21 cellular contexts compared by ENCODE assay signal in the genomic region with DNA sequence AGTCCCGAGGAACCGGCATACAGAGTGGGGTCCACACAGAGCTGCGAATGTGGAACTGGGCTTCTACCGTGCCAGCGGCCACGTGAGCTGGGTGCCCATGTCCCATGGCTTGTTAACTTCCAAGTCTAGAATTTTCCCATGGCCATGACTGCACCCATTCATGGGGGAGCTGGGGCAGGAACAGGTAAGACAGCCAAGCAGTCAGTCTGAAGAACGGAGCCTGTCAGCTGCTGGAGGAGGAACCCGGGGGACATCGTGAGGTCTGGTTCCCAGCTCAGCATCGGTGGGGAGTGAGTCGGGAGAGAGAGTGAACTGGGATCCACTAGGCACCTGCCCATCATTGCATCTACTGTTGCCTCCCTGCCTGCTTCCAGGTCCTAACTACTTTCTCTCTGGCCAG.
DNase-seq lines count a peak whose midpoint lies in the region; ATAC-seq and TF ChIP-seq lines count a peak whose summit lies in the region.
"Had no signal": no experiment of that assay in that cellular context is flagged by ENCODE, and none has a peak within 500 bp of the region (broad histone marks: within the 10 kb centered on the region; RNA-seq: fewer than 3 reads in every experiment).

No MANE protein-coding gene starts in this region.

- peak overlapping the region; percentile 3 for H2BK5ac ChIP-seq in IMR-90 (ENCODE audit: low read depth, low read length, poor library complexity, severe bottlenecking)

- DNase-seq in activated effector memory CD4-positive, alpha-beta T cell treated with anti-CD3 and anti-CD28 coated beads, Interleukin-2, amount 50 U/mL, for 16 hours: peak; percentile 58
- no peak for DNase-seq in activated effector memory CD4-positive, alpha-beta T cell treated with Interleukin-2 at 50 U/mL for 16 hours
- no peak for DNase-seq in IMR-90
- no peak for DNase-seq in PC-9
- DNase-seq in stimulated activated effector memory CD8-positive, alpha-beta T cell treated with anti-CD3 and anti-CD28 coated beads, Interleukin-12 subunit alpha, Interleukin-12 subunit beta, amount 100 ng/mL, for 72 hours (ENCODE audit: low spot score in 2 of 2): no peak
- DNase-seq in HuH-7 (ENCODE audit: low spot score): no peak
- DNase-seq in immature natural killer cell: no peak
- DNase-seq: BE2C; Caco-2; CD4-positive, alpha-beta memory T cell; DMS 273 treated with DMSO at 0.1 percent for 48 hours; KG1; NCI-H1105 treated with DMSO at 0.1 percent for 48 hours; NCI-H2029 treated with DMSO at 0.1 percent for 48 hours; NCI-H2171; NCI-H345; NCI-H524; OCI-M1; Right ventricle myocardium superior had no signal

- peaks cover 51% of the 10 kb centered on the region for H3K9me1 ChIP-seq in IMR-90 (ENCODE audit: insufficient read depth, low read length)

- H3K18ac ChIP-seq in IMR-90 (ENCODE audit: low read depth, low read length): no peak overlapping the region

- peaks cover 18% of the 10 kb centered on the region; the same call in 1 of the 2 replicates for H3F3A ChIP-seq in PC-9 (ENCODE audit: insufficient read depth, low read depth)

- H3K4me3 Mint-ChIP-seq in stimulated activated effector memory CD8-positive, alpha-beta T cell treated with anti-CD3 and anti-CD28 coated beads, Interleukin-12 subunit alpha, Interleukin-12 subunit beta, amount 100 ng/mL, for 72 hours: peak overlapping the region; percentile 55
- peak overlapping the region in 1 of 5 donors; percentile 51 for H3K4me3 Mint-ChIP-seq in immature natural killer cell

- peak overlapping the region; percentile 15; the same call in 1 of the 2 replicates for H3K14ac ChIP-seq in IMR-90 (replicated peaks; ENCODE audit: low read depth, low read length)

- H4K5ac ChIP-seq in IMR-90 (ENCODE audit: low read depth, low read length): no peak overlapping the region

- peaks cover 27% of the 10 kb centered on the region for H3K4me1 ChIP-seq in IMR-90 (ENCODE audit: control insufficient read depth, insufficient read depth, low read length)
- peaks cover 55% of the 10 kb centered on the region for H3K4me1 ChIP-seq in PC-9 (replicated peaks; ENCODE audit: insufficient read depth)
- H3K4me1 ChIP-seq: BE2C, Caco-2 had no signal

- peaks cover 73% of the 10 kb centered on the region for H3K4me1 Mint-ChIP-seq in stimulated activated effector memory CD8-positive, alpha-beta T cell treated with anti-CD3 and anti-CD28 coated beads, Interleukin-12 subunit alpha, Interleukin-12 subunit beta, amount 100 ng/mL, for 72 hours
- peaks cover 76 to 81% of the 10 kb centered on the region in 2 donors for H3K4me1 Mint-ChIP-seq in immature natural killer cell

- no peak for ATAC-seq in IMR-90 (ENCODE audit: low read depth)
- no peak for ATAC-seq in stimulated activated effector memory CD8-positive, alpha-beta T cell treated with anti-CD3 and anti-CD28 coated beads, Interleukin-12 subunit alpha, Interleukin-12 subunit beta, amount 100 ng/mL, for 72 hours
- ATAC-seq: HepG2 had no signal

- peaks cover 59 to 81% of the 10 kb centered on the region in 2 experiments for H3K79me1 ChIP-seq in IMR-90 (ENCODE audit: low read depth in 1 of 2, low read length in 2 of 2)

- no peak overlapping the region; the same call in 1 of the 2 replicates for H4K91ac ChIP-seq in IMR-90 (ENCODE audit: insufficient read depth, low read depth, low read length)

- CTCF ChIA-PET in IMR-90 (lab: Yijun Ruan, JAX): interaction anchor here (1.5 kb wide), 1 partner anchor 9 kb away, joined by 3 read pairs; no protein-coding TSS in a partner anchor
- CTCF ChIA-PET in PC-9 (lab: Charles Lee): interaction anchor here (0.6 to 1.2 kb wide), 2 partner anchors 21 to 294 kb away, joined by 3 to 4 read pairs; no protein-coding TSS in a partner anchor

- H3K4me2 ChIP-seq in IMR-90 (ENCODE audit: low read depth, low read length) (no peak overlapping the region), PC-9 (peak overlapping the region; percentile 48; the same call in 1 of the 2 replicates)

- no peak overlapping the region for H3K27ac Mint-ChIP-seq in stimulated activated effector memory CD8-positive, alpha-beta T cell treated with anti-CD3 and anti-CD28 coated beads, Interleukin-12 subunit alpha, Interleukin-12 subunit beta, amount 100 ng/mL, for 72 hours
- H3K27ac Mint-ChIP-seq in immature natural killer cell: peak overlapping the region in 1 of 6 donors; percentile 94

- no peak overlapping the region for H3K4me3 ChIP-seq in IMR-90 (ENCODE audit: insufficient read depth, low read depth, low read length)
- no peak overlapping the region for H3K4me3 ChIP-seq in PC-9

- H3K9me3 Mint-ChIP-seq in stimulated activated effector memory CD8-positive, alpha-beta T cell treated with anti-CD3 and anti-CD28 coated beads, Interleukin-12 subunit alpha, Interleukin-12 subunit beta, amount 100 ng/mL, for 72 hours: no peaks in the 10 kb centered on the region
- peaks cover 0 to 3% (median 0%) of the 10 kb centered on the region in 6 donors for H3K9me3 Mint-ChIP-seq in immature natural killer cell

- H3K27ac ChIP-seq in IMR-90 (ENCODE audit: insufficient read depth, low read length) (no peak overlapping the region), PC-9 (no peak overlapping the region)
- H3K27ac ChIP-seq: HL-60 had no signal

- H3K23ac ChIP-seq in IMR-90 (ENCODE audit: low read depth, low read length): peak overlapping the region; percentile 35; the same call in 1 of the 2 replicates

- intact Hi-C loops in IMR-90 (cut with micrococcal nuclease): loop anchor here (5.0 kb wide), 1 partner anchor 44 kb away; no protein-coding TSS in a partner anchor
- intact Hi-C loops in PC-9 (cut with micrococcal nuclease; ENCODE audit: unreplicated experiment): loop anchor here (2.0 kb wide), 1 partner anchor 295 kb away; no protein-coding TSS in a partner anchor

- H2AK9ac ChIP-seq in IMR-90 (replicated peaks; ENCODE audit: low read depth, low read length, poor library complexity): no peak overlapping the region

- peaks cover 38% of the 10 kb centered on the region for H3K79me2 ChIP-seq in PC-9 (ENCODE audit: low read depth)

- TF ChIP-seq CTCF in IMR-90 (conservative IDR thresholded peaks at IDR 0.05; ENCODE audit: low read depth, low read length): no peak
- TF ChIP-seq CTCF in PC-9 (conservative IDR thresholded peaks at IDR 0.05): no peak

- H2BK20ac ChIP-seq in IMR-90 (ENCODE audit: low read depth, low read length): peak overlapping the region; percentile 57; the same call in 1 of the 2 replicates

- H4K20me1 ChIP-seq in IMR-90 (ENCODE audit: insufficient read depth, low read length) (peaks cover 56% of the 10 kb centered on the region), PC-9 (ENCODE audit: insufficient read depth) (no peaks in the 10 kb centered on the region)

- no peak overlapping the region for H3K9ac ChIP-seq in IMR-90 (ENCODE audit: low read depth, low read length)

- H3K36me3 Mint-ChIP-seq in stimulated activated effector memory CD8-positive, alpha-beta T cell treated with anti-CD3 and anti-CD28 coated beads, Interleukin-12 subunit alpha, Interleukin-12 subunit beta, amount 100 ng/mL, for 72 hours: peaks cover 17% of the 10 kb centered on the region
- peaks cover 0 to 6% (median 3%) of the 10 kb centered on the region in 3 donors for H3K36me3 Mint-ChIP-seq in immature natural killer cell

- no peaks in the 10 kb centered on the region for H3K36me3 ChIP-seq in IMR-90 (ENCODE audit: control insufficient read depth, insufficient read depth, low read length)
- H3K36me3 ChIP-seq in PC-9 (ENCODE audit: low read depth): no peaks in the 10 kb centered on the region
- H3K36me3 ChIP-seq: BE2C had no signal

- H2AFZ ChIP-seq in IMR-90 (replicated peaks; ENCODE audit: low read length, poor library complexity): no peak overlapping the region
- no peak overlapping the region for H2AFZ ChIP-seq in PC-9

- H3K4ac ChIP-seq in IMR-90 (ENCODE audit: low read depth, low read length): peak overlapping the region; percentile 79

- POLR2A ChIA-PET in IMR-90 (lab: Charles Lee; ENCODE audit: unreplicated experiment): no interaction called here
- POLR2A ChIA-PET in PC-9 (lab: Charles Lee; ENCODE audit: unreplicated experiment): no interaction called here

- H3K27me3 Mint-ChIP-seq in immature natural killer cell (ENCODE audit: low read depth in 3 of 3): peaks cover 25 to 49% (median 36%) of the 10 kb centered on the region in 3 donors

- peak overlapping the region; percentile 98 for H2AK5ac ChIP-seq in IMR-90 (ENCODE audit: low read depth, low read length)

- peak overlapping the region; percentile 80 for H2BK120ac ChIP-seq in IMR-90 (ENCODE audit: low read depth, low read length)

- H3K9me2 ChIP-seq in PC-9 (ENCODE audit: insufficient read depth): no peaks in the 10 kb centered on the region

- dilution Hi-C loops in IMR-90 (cut with HindIII; ENCODE audit: low sequenced_read_pairs, unreplicated experiment): no loop called here

- BruUV-seq in IMR-90 (replicated peaks; lab: Mats Ljungman, UMichigan) (no TSS peak), PC-9 (replicated peaks; lab: Mats Ljungman, UMichigan) (no TSS peak)

- H3K9me3 ChIP-seq in IMR-90 (ENCODE audit: control insufficient read depth, insufficient read depth, low read length): no peaks in the 10 kb centered on the region; the same call in 1 of the 2 replicates
- H3K9me3 ChIP-seq in PC-9 (ENCODE audit: insufficient read depth, low read depth): no peaks in the 10 kb centered on the region
- H3K9me3 ChIP-seq: BE2C, Caco-2 had no signal

- H4K8ac ChIP-seq in IMR-90 (ENCODE audit: low read depth in 2 of 2, low read length in 2 of 2): peak overlapping the region; percentile 1 to 71; a peak in 2 of 4 replicates

- peak overlapping the region; percentile 48; the same call in 1 of the 3 replicates for H2BK15ac ChIP-seq in IMR-90 (ENCODE audit: low read depth, low read length)

- TF ChIP-seq POLR2A in IMR-90 (IDR thresholded peaks at IDR 0.05; ENCODE audit: low read depth, low read length): no peak

- TF ChIP-seq RAD21 in IMR-90 (IDR thresholded peaks at IDR 0.05; ENCODE audit: low read length): no peak

- H3K27me3 ChIP-seq in IMR-90 (ENCODE audit: control insufficient read depth, insufficient read depth, low read length): no peaks in the 10 kb centered on the region
- no peaks in the 10 kb centered on the region for H3K27me3 ChIP-seq in PC-9 (ENCODE audit: insufficient read depth, low read depth)
- H3K27me3 ChIP-seq: BE2C had no signal

- no peak overlapping the region for H3K56ac ChIP-seq in IMR-90 (ENCODE audit: extremely low read depth, insufficient read depth, low read length)

- no CpG with 5 or more reads among the region's 11 CpGs for WGBS in IMR-90 (ENCODE audit: extremely low coverage in 2 of 2, insufficient read length in 1 of 2), 2 experiments

- in situ Hi-C loops in IMR-90 (cut with MboI; ENCODE audit: low sequenced_read_pairs): loop anchor here (10.0 kb wide), 1 partner anchor 81 kb away; no protein-coding TSS in a partner anchor

TF ChIP-seq in IMR-90, 13 proteins besides CTCF, POLR2A, EP300 and RAD21:
- no peak for TF ChIP-seq RCOR1 (IDR thresholded peaks at IDR 0.05; ENCODE audit: insufficient replicate concordance, low read length)
